ENCODE assay signal across 18 cellular contexts in the genomic region with DNA sequence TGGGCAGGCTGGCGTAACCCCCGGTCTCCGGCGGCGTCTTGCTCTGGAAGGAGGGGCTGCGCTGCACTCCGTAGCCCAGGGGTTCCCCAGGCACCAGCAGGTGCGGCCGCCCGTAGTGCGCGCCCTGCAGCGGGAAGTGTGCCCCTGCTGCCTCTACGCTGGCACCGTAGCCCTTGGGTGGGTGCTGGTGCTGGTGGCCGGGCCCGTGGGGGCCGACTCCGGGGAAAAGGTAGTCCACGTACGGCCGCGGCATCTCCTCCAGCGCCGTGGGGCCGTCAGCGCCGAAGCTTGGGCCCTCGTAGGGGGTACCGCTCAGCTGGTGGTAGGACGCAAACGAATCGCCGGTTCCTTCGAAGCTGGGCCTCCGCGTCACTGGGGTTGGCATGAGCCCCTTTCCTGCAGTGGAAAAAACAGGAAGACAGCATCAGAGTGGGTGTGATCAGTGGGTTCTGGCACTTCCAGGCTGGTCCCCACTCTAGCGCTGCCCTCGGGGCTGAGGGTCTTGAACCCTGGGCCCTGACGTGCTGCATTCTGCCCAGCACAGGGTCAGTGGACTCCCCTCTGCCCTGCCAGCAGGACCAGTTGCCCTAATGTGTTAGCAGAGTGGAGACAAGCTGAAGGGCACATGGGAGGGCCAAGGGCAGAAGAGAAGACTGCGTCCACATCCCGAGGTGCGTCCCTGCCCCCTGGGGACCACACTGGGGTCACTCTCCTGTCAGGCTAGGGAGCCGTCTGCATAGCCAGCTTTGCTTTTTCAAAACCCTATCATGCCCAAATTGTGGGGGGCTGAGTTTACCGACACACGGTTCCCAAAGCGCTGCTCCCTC.
DNase-seq lines count a peak whose midpoint lies in the region; ATAC-seq and TF ChIP-seq lines count a peak whose summit lies in the region.
"Had no signal": no experiment of that assay in that cellular context is flagged by ENCODE, and none has a peak within 500 bp of the region (broad histone marks: within the 10 kb centered on the region; RNA-seq: fewer than 3 reads in every experiment).

No MANE protein-coding gene starts in this region.

- H3K36me3 Mint-ChIP-seq in nephron progenitor cell (ENCODE audit: low read depth): peaks cover 62% of the 10 kb centered on the region

- H3K4me1 ChIP-seq in SJCRH30 (peaks cover 18% of the 10 kb centered on the region), upper lobe of right lung (peaks cover 8% of the 10 kb centered on the region)

- H3K36me3 ChIP-seq in SJCRH30 (peaks cover 37% of the 10 kb centered on the region), upper lobe of right lung (peaks cover 62% of the 10 kb centered on the region)

- H3K9me3 Mint-ChIP-seq in nephron progenitor cell: no peaks in the 10 kb centered on the region
- H3K9me3 Mint-ChIP-seq: CD4-positive, alpha-beta T cell had no signal

- no peak overlapping the region for H3K4me3 ChIP-seq in SJCRH30
- no peak overlapping the region for H3K4me3 ChIP-seq in upper lobe of right lung

- H3K27me3 Mint-ChIP-seq in nephron progenitor cell (ENCODE audit: low read depth, poor library complexity): no peaks in the 10 kb centered on the region
- H3K27me3 Mint-ChIP-seq: B cell; CD4-positive, alpha-beta T cell had no signal

- H3K27ac ChIP-seq in SJCRH30 (peak overlapping the region; percentile 78), upper lobe of right lung (no peak overlapping the region)
- H3K27ac ChIP-seq: HL-60 had no signal

- H3K27me3 ChIP-seq in SJCRH30: no peaks in the 10 kb centered on the region
- no peaks in the 10 kb centered on the region for H3K27me3 ChIP-seq in upper lobe of right lung

- no peak overlapping the region for H3K4me3 Mint-ChIP-seq in nephron progenitor cell
- H3K4me3 Mint-ChIP-seq: B cell; CD4-positive, alpha-beta T cell had no signal

- peak overlapping the region; percentile 54 for H3K27ac Mint-ChIP-seq in nephron progenitor cell
- H3K27ac Mint-ChIP-seq: B cell; CD4-positive, alpha-beta T cell had no signal

- no peaks in the 10 kb centered on the region for H3K9me3 ChIP-seq in SJCRH30 (replicated peaks)
- no peaks in the 10 kb centered on the region for H3K9me3 ChIP-seq in upper lobe of right lung

- intact Hi-C loops in left cardiac atrium (cut with DNase I) (no loop called here), upper lobe of right lung (cut with DNase I) (no loop called here)

- DNase-seq in SJCRH30 (peak in 1 of 2 experiments; percentile 19), left cardiac atrium (no peak), nephron progenitor cell (no peak), upper lobe of right lung (no peak), NCI-H2196 (lab: John Stamatoyannopoulos, UW; ENCODE audit: unreplicated experiment) (no peak), NCI-H1417 treated with DMSO at 0.1 percent for 48 hours (lab: John Stamatoyannopoulos, UW) (no peak), NCI-H2081 treated with DMSO at 0.1 percent for 48 hours (lab: John Stamatoyannopoulos, UW) (no peak)
- DNase-seq: Calu3; CD4-positive, alpha-beta T cell; DMS53; H7; NCI-H146; NCI-H2081; NCI-H510A treated with DMSO at 0.1 percent for 48 hours had no signal

- TF ChIP-seq CTCF in nephron progenitor cell (IDR thresholded peaks at IDR 0.05) (no peak), upper lobe of right lung (IDR thresholded peaks at IDR 0.05) (no peak)

- peak; percentile 6 to 10 for ATAC-seq in left cardiac atrium
- ATAC-seq in upper lobe of right lung: peak; percentile 17
- ATAC-seq: Panc1, SK-N-SH treated with all-trans-retinoic acid at 6 μM for 48 hours had no signal

- peaks cover 31% of the 10 kb centered on the region for H3K4me1 Mint-ChIP-seq in nephron progenitor cell
- H3K4me1 Mint-ChIP-seq: B cell had no signal
